Comparison of ENCODE assay signal across 22 cellular contexts in the genomic region with DNA sequence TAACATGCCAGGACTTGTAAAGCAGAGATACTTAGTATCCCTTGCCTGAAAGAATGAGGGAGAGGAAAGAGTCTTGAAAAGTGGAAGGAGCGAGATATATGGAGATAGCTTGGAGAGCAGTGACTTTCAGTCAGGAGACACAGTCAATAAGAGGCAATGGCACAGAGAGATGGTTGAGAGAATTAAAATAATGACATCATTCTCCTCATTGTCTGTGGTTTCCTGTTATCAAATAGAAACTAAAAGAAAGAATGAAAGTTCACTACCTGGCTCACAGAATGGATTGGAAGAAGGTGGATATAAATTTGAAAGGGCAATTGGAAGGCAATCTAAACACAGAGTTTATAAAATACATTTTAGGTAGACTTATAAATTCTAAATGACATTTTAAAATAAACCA.
DNase-seq lines count a peak whose midpoint lies in the region; ATAC-seq and TF ChIP-seq lines count a peak whose summit lies in the region.
"Had no signal": no experiment of that assay in that cellular context is flagged by ENCODE, and none has a peak within 500 bp of the region (broad histone marks: within the 10 kb centered on the region; RNA-seq: fewer than 3 reads in every experiment).

No MANE protein-coding gene starts in this region.

- H3K4me3 Mint-ChIP-seq in activated naive CD4-positive, alpha-beta T cell treated with anti-CD3 and anti-CD28 coated beads for 36 hours = no peak overlapping the region
- H3K4me3 Mint-ChIP-seq in activated naive CD4-positive, alpha-beta T cell treated with anti-CD3 and anti-CD28 coated beads, Interleukin-2, amount 10 ng/mL, durations not matched to agents 7 days and 5 days = no peak overlapping the region
- H3K4me3 Mint-ChIP-seq: CD4-positive, CD25-positive, alpha-beta regulatory T cell; stimulated activated naive B cell treated with anti-CD40 and anti-IgM and Interleukin-4, amounts not matched to agents 10 μg/mL and 1 μg/mL and 100 μg/mL, for 72 hours; WTC11 had no signal

- no peak for DNase-seq in activated naive CD4-positive, alpha-beta T cell treated with anti-CD3 and anti-CD28 coated beads for 36 hours
- DNase-seq in activated naive CD4-positive, alpha-beta T cell treated with anti-CD3 and anti-CD28 coated beads, Interleukin-2, amount 10 ng/mL, durations not matched to agents 7 days and 5 days = no peak
- DNase-seq in foreskin keratinocyte = peak in 1 of 2 donors; percentile 21
- DNase-seq in aorta = no peak
- no peak for DNase-seq in GM19238 (ENCODE audit: insufficient read length, low spot score)
- DNase-seq in transverse colon = no peak
- DNase-seq: activated effector memory CD4-positive, alpha-beta T cell treated with Interleukin-2 at 50 U/mL for 16 hours; CD4-positive, CD25-positive, alpha-beta regulatory T cell; dermis blood vessel endothelial cell; GOT3; left cardiac atrium; NCI-H1694; NCI-H524 treated with DMSO at 0.1 percent for 48 hours; ovary; stimulated activated naive B cell treated with anti-CD40 and anti-IgM and Interleukin-4, amounts not matched to agents 10 μg/mL and 1 μg/mL and 100 μg/mL, for 72 hours had no signal

- no peaks in the 10 kb centered on the region for H3K27me3 ChIP-seq in foreskin keratinocyte
- no peaks in the 10 kb centered on the region for H3K27me3 ChIP-seq in aorta (ENCODE audit: control insufficient read depth in 1 of 2, insufficient read depth in 2 of 2, low read length in 1 of 2)
- H3K27me3 ChIP-seq in transverse colon = no peaks in the 10 kb centered on the region
- H3K27me3 ChIP-seq: ovary had no signal

- peak overlapping the region; percentile 39 for H3K27ac Mint-ChIP-seq in activated naive CD4-positive, alpha-beta T cell treated with anti-CD3 and anti-CD28 coated beads for 36 hours
- no peak overlapping the region for H3K27ac Mint-ChIP-seq in activated naive CD4-positive, alpha-beta T cell treated with anti-CD3 and anti-CD28 coated beads, Interleukin-2, amount 10 ng/mL, durations not matched to agents 7 days and 5 days
- H3K27ac Mint-ChIP-seq: CD4-positive, CD25-positive, alpha-beta regulatory T cell; stimulated activated naive B cell treated with anti-CD40 and anti-IgM and Interleukin-4, amounts not matched to agents 10 μg/mL and 1 μg/mL and 100 μg/mL, for 72 hours; WTC11 had no signal

- ATAC-seq in GM21529 (IDR thresholded peaks at IDR 0.05; ENCODE audit: unreplicated experiment) (peak; percentile 54), HG03342 (IDR thresholded peaks at IDR 0.05; ENCODE audit: unreplicated experiment) (peak; percentile 75), foreskin keratinocyte (peak; percentile 35), aorta (ENCODE audit: low FRiP score) (no peak)
- ATAC-seq: left cardiac atrium; Panc1; stimulated activated naive B cell treated with anti-CD40 and anti-IgM and Interleukin-4, amounts not matched to agents 10 μg/mL and 1 μg/mL and 100 μg/mL, for 72 hours; WTC11 had no signal

- TF ChIP-seq CTCF in foreskin keratinocyte (conservative IDR thresholded peaks at IDR 0.05) = no peak
- no peak for TF ChIP-seq CTCF in transverse colon (IDR thresholded peaks at IDR 0.05)

- TF ChIP-seq POLR2A in transverse colon (IDR thresholded peaks at IDR 0.05) = no peak

- no peaks in the 10 kb centered on the region for H3K36me3 ChIP-seq in aorta (ENCODE audit: control insufficient read depth in 1 of 2, insufficient read depth in 2 of 2, low read length in 1 of 2)
- no peaks in the 10 kb centered on the region for H3K36me3 ChIP-seq in transverse colon
- H3K36me3 ChIP-seq: ovary had no signal

- whole genome bisulfite sequencing in aorta, 2 donors = 94 to 96% methylated on average over 1 of the region's 1 CpG
- WGBS in transverse colon (ENCODE audit: low coverage in 1 of 2), 2 donors = 83 to 86% methylated on average over 1 of the region's 1 CpG

- H3K27me3 Mint-ChIP-seq in activated naive CD4-positive, alpha-beta T cell treated with anti-CD3 and anti-CD28 coated beads for 36 hours (ENCODE audit: low read depth) = no peaks in the 10 kb centered on the region
- no peaks in the 10 kb centered on the region for H3K27me3 Mint-ChIP-seq in activated naive CD4-positive, alpha-beta T cell treated with anti-CD3 and anti-CD28 coated beads, Interleukin-2, amount 10 ng/mL, durations not matched to agents 7 days and 5 days
- H3K27me3 Mint-ChIP-seq: CD4-positive, CD25-positive, alpha-beta regulatory T cell; stimulated activated naive B cell treated with anti-CD40 and anti-IgM and Interleukin-4, amounts not matched to agents 10 μg/mL and 1 μg/mL and 100 μg/mL, for 72 hours had no signal

- no peak overlapping the region for H3K4me3 ChIP-seq in aorta (ENCODE audit: low read length in 2 of 2)
- H3K4me3 ChIP-seq in transverse colon = no peak overlapping the region
- H3K4me3 ChIP-seq: ovary, skin epidermis had no signal

- no peak for TF ChIP-seq EP300 in transverse colon (IDR thresholded peaks at IDR 0.05; ENCODE audit: low read depth)

- H3K4me1 Mint-ChIP-seq in activated naive CD4-positive, alpha-beta T cell treated with anti-CD3 and anti-CD28 coated beads for 36 hours (ENCODE audit: low read depth) = no peaks in the 10 kb centered on the region
- H3K4me1 Mint-ChIP-seq in activated naive CD4-positive, alpha-beta T cell treated with anti-CD3 and anti-CD28 coated beads, Interleukin-2, amount 10 ng/mL, durations not matched to agents 7 days and 5 days = no peaks in the 10 kb centered on the region
- H3K4me1 Mint-ChIP-seq: CD4-positive, CD25-positive, alpha-beta regulatory T cell; stimulated activated naive B cell treated with anti-CD40 and anti-IgM and Interleukin-4, amounts not matched to agents 10 μg/mL and 1 μg/mL and 100 μg/mL, for 72 hours had no signal

- peaks cover 7% of the 10 kb centered on the region for H3K9me3 Mint-ChIP-seq in activated naive CD4-positive, alpha-beta T cell treated with anti-CD3 and anti-CD28 coated beads for 36 hours
- peaks cover 4% of the 10 kb centered on the region for H3K9me3 Mint-ChIP-seq in activated naive CD4-positive, alpha-beta T cell treated with anti-CD3 and anti-CD28 coated beads, Interleukin-2, amount 10 ng/mL, durations not matched to agents 7 days and 5 days
- H3K9me3 Mint-ChIP-seq: stimulated activated naive B cell treated with anti-CD40 and anti-IgM and Interleukin-4, amounts not matched to agents 10 μg/mL and 1 μg/mL and 100 μg/mL, for 72 hours; WTC11 had no signal

- intact Hi-C loops in activated naive CD4-positive, alpha-beta T cell treated with anti-CD3 and anti-CD28 coated beads for 36 hours (cut with micrococcal nuclease) = no loop called here
- intact Hi-C loops in aorta (cut with DNase I) = loop anchor here (5.0 to 10.0 kb wide), 4 partner anchors 258 to 715 kb away; no protein-coding TSS in a partner anchor
- intact Hi-C loops in transverse colon (cut with DNase I; ENCODE audit: low total_unique reads) = no loop called here

- in situ Hi-C loops in transverse colon (cut with MboI; ENCODE audit: low pct_ligation_motif_present in 1 of 4, low pct_unique_long_range_greater_than_20kb in 1 of 4, low sequenced_read_pairs in 3 of 4) = loop anchor here in 2 of 4 donors (25.0 kb wide), 1 partner anchor 713 kb away; no protein-coding TSS in a partner anchor

- CTCF ChIA-PET in activated naive CD4-positive, alpha-beta T cell treated with anti-CD3 and anti-CD28 coated beads for 36 hours (lab: Charles Lee) = no interaction called here
- CTCF ChIA-PET in activated naive CD4-positive, alpha-beta T cell treated with anti-CD3 and anti-CD28 coated beads, Interleukin-2, amount 10 ng/mL, durations not matched to agents 7 days and 5 days (lab: Charles Lee) = no interaction called here

- H3K36me3 Mint-ChIP-seq in activated naive CD4-positive, alpha-beta T cell treated with anti-CD3 and anti-CD28 coated beads for 36 hours (ENCODE audit: low read depth) = no peaks in the 10 kb centered on the region
- no peaks in the 10 kb centered on the region for H3K36me3 Mint-ChIP-seq in activated naive CD4-positive, alpha-beta T cell treated with anti-CD3 and anti-CD28 coated beads, Interleukin-2, amount 10 ng/mL, durations not matched to agents 7 days and 5 days
- H3K36me3 Mint-ChIP-seq: CD4-positive, CD25-positive, alpha-beta regulatory T cell; stimulated activated naive B cell treated with anti-CD40 and anti-IgM and Interleukin-4, amounts not matched to agents 10 μg/mL and 1 μg/mL and 100 μg/mL, for 72 hours; WTC11 had no signal

- no peaks in the 10 kb centered on the region for H3K9me3 ChIP-seq in aorta (ENCODE audit: control insufficient read depth, low read length)
- H3K9me3 ChIP-seq in transverse colon = no peaks in the 10 kb centered on the region
- H3K9me3 ChIP-seq: ovary had no signal

- no peak overlapping the region for H3K27ac ChIP-seq in foreskin keratinocyte
- no peak overlapping the region for H3K27ac ChIP-seq in aorta (ENCODE audit: low read depth in 1 of 2, low read length in 2 of 2)
- H3K27ac ChIP-seq in transverse colon = no peak overlapping the region
- H3K27ac ChIP-seq: 22Rv1, KMS-11, ovary, skin epidermis had no signal

- H3K4me1 ChIP-seq in foreskin keratinocyte = no peaks in the 10 kb centered on the region
- no peaks in the 10 kb centered on the region for H3K4me1 ChIP-seq in aorta (ENCODE audit: control insufficient read depth in 1 of 2, insufficient read depth in 2 of 2, low read length in 2 of 2)
- H3K4me1 ChIP-seq in transverse colon = peaks cover 0 to 5% (median 0%) of the 10 kb centered on the region in 4 donors

Comparison
In these comparisons a context has a peak if more than half of its experiments do, and no peak if none do; other contexts are left out.
1. intact Hi-C loops: an anchor here in aorta (5.0 to 10.0 kb wide); none called in activated naive CD4-positive, alpha-beta T cell treated with anti-CD3 and anti-CD28 coated beads for 36 hours and transverse colon.